In the genomic region with DNA sequence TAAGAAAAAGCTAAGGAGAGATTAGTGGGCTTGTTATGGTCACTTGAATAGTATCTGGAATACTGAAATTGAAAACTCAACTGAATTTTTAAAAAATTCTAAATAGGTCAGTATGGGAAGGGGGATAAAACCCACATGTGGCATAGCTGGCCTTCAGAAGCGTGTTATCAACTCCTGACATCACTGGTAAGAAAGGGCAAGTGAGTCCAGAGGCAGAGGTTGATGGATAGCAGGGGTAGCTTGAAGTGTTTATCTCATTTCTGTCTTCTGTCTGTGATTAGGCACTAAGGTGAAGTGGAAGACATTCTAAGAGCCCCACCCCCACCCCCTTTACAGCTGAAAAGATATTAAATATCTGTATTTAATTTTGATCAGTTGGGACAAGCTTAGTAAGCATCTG, we compare ENCODE assay signal across 28 cellular contexts.
"Had no signal": no experiment of that assay in that cellular context is flagged by ENCODE, and none has a peak within 500 bp of the region (broad histone marks: within the 10 kb centered on the region; RNA-seq: fewer than 3 reads in every experiment).

No MANE protein-coding gene starts in this region.

- ATAC-seq: activated naive CD4-positive, alpha-beta T cell treated with anti-CD3 and anti-CD28 coated beads, Interleukin-2, amount 50 U/mL, for 72 hours; activated naive CD8-positive, alpha-beta T cell treated with anti-CD3 and anti-CD28 coated beads, Interleukin-2, amount 50 U/mL, for 24 hours; activated T-cell treated with anti-CD3 and anti-CD28 coated beads, Interleukin-2, amount 50 U/mL, for 4 hours; activated T-cell treated with anti-CD3 and anti-CD28 coated beads, Interleukin-2, amount 50 U/mL, for 72 hours; activated T-helper 17 cell treated with anti-CD3 and anti-CD28 coated beads, Interleukin-2, amount 50 U/mL, for 72 hours; body of pancreas had no signal

- DNase-seq: activated effector memory CD4-positive, alpha-beta T cell treated with anti-CD3 and anti-CD28 coated beads, Interleukin-2, amount 50 U/mL, for 16 hours; activated effector memory CD4-positive, alpha-beta T cell treated with Interleukin-2 at 50 U/mL for 16 hours; activated gamma-delta T cell; activated gamma-delta T cell treated with Interleukin-2 at 50 U/mL for 16 hours; activated naive CD4-positive, alpha-beta T cell; activated naive CD4-positive, alpha-beta T cell treated with anti-CD3 and anti-CD28 coated beads for 36 hours; activated naive CD4-positive, alpha-beta T cell treated with anti-CD3 and anti-CD28 coated beads, Interleukin-2, amount 10 ng/mL, durations not matched to agents 7 days and 5 days; activated naive CD4-positive, alpha-beta T cell treated with anti-CD3 and anti-CD28 coated beads, Interleukin-2, amount 50 U/mL, for 16 hours; activated naive CD4-positive, alpha-beta T cell treated with Interleukin-2 at 50 U/mL for 16 hours; activated naive CD8-positive, alpha-beta T cell treated with anti-CD3 and anti-CD28 coated beads for 36 hours; activated naive CD8-positive, alpha-beta T cell treated with anti-CD3 and anti-CD28 coated beads, Interleukin-2, amount 10 ng/mL, durations not matched to agents 7 days and 5 days; activated naive CD8-positive, alpha-beta T cell treated with anti-CD3 and anti-CD28 coated beads, Interleukin-2, amount 50 U/mL, for 24 hours; activated T-cell treated with anti-CD3 and anti-CD28 coated beads, Interleukin-2, amount 50 U/mL, for 24 hours; activated T-cell treated with anti-CD3 and anti-CD28 coated beads, Interleukin-2, amount 50 U/mL, for 4 hours; activated T-cell treated with anti-CD3 and anti-CD28 coated beads, Interleukin-2, amount 50 U/mL, for 48 hours; activated T-cell treated with anti-CD3 and anti-CD28 coated beads, Interleukin-2, amount 50 U/mL, for 72 hours; adrenal gland; amniotic stem cell; amygdala; anterior cingulate cortex; aorta; body of pancreas; brain microvascular endothelial cell; caudate nucleus; central memory CD4-positive, alpha-beta T cell; cerebellar nuclear complex had no signal
